8 cellular contexts compared by ENCODE assay signal in the genomic region with DNA sequence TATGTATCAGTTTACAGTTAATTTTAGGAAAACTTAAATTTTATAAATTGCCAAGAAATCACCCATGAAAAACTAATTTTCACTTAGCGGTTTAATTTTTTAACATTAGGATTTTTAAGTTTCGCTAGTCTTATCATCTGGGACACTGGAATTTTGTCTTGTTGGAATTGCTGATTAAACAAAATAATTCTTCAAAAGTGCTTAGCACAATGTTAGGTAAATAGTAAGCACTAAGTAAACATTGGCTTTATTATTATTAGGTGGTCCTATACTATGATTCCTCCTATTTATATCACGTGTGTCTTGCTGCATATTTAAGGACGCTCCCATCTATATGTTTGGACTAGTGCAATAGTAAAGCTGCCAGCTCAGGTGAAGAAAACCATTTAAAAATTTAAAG. TPM values are rescaled to one million over a fixed set of nuclear protein-coding genes. Genes with fewer than 3 reads are reported as not detected.
DNase-seq lines count a peak whose midpoint lies in the region; ATAC-seq, FAIRE-seq and TF ChIP-seq lines count a peak whose summit lies in the region.

No MANE protein-coding gene starts in this region.

- no peak overlapping the region for H2AK9ac ChIP-seq in IMR-90 (replicated peaks; ENCODE audit: low read depth, low read length, poor library complexity)

- POLR2A ChIA-PET in IMR-90 (lab: Charles Lee; ENCODE audit: unreplicated experiment): no interaction called here

- no peak overlapping the region for H3K4me3 ChIP-seq in IMR-90 (ENCODE audit: insufficient read depth, low read depth, low read length)

- TF ChIP-seq RAD21 in IMR-90 (IDR thresholded peaks at IDR 0.05; ENCODE audit: low read length): no peak

- H3K23ac ChIP-seq in IMR-90 (ENCODE audit: low read depth, low read length): no peak overlapping the region

- H3K9me1 ChIP-seq in IMR-90 (ENCODE audit: insufficient read depth, low read length): peaks cover 9% of the 10 kb centered on the region

- no peak overlapping the region for H3K4ac ChIP-seq in IMR-90 (ENCODE audit: low read depth, low read length)

- no TSS peak for BruUV-seq in IMR-90 (replicated peaks; lab: Mats Ljungman, UMichigan)

- no peaks in the 10 kb centered on the region for H4K20me1 ChIP-seq in IMR-90 (ENCODE audit: insufficient read depth, low read length)

- H3K56ac ChIP-seq in IMR-90 (ENCODE audit: extremely low read depth, insufficient read depth, low read length): no peak overlapping the region

- peak overlapping the region; percentile 36 for H3K4me3 Mint-ChIP-seq in stimulated activated naive CD8-positive, alpha-beta T cell treated with anti-CD3 and anti-CD28 coated beads, Interleukin-15, Interleukin-2, amounts not matched to agents 100 ng/mL and 50 ng/mL, for 24 hours

- TF ChIP-seq CTCF in IMR-90 (conservative IDR thresholded peaks at IDR 0.05; ENCODE audit: low read depth, low read length) (no peak), D721Med (IDR thresholded peaks at IDR 0.05; ENCODE audit: insufficient read depth, missing control alignments) (no peak)

- H2BK20ac ChIP-seq in IMR-90 (ENCODE audit: low read depth, low read length): no peak overlapping the region

- H3K4me1 Mint-ChIP-seq in stimulated activated naive CD8-positive, alpha-beta T cell treated with anti-CD3 and anti-CD28 coated beads, Interleukin-15, Interleukin-2, amounts not matched to agents 100 ng/mL and 50 ng/mL, for 24 hours (ENCODE audit: low read depth): peaks cover 56% of the 10 kb centered on the region

- peak overlapping the region; percentile 58; the same call in 1 of the 2 replicates for H3K27ac ChIP-seq in IMR-90 (ENCODE audit: insufficient read depth, low read length)
- peak overlapping the region; percentile 81 for H3K27ac ChIP-seq in epithelial cell of prostate

- no peak overlapping the region for H3K14ac ChIP-seq in IMR-90 (replicated peaks; ENCODE audit: low read depth, low read length)

- no peaks in the 10 kb centered on the region for H3K9me3 Mint-ChIP-seq in stimulated activated naive CD8-positive, alpha-beta T cell treated with anti-CD3 and anti-CD28 coated beads, Interleukin-15, Interleukin-2, amounts not matched to agents 100 ng/mL and 50 ng/mL, for 24 hours

- no peak for DNase-seq in stimulated activated naive CD8-positive, alpha-beta T cell treated with anti-CD3 and anti-CD28 coated beads, Interleukin-15, Interleukin-2, amounts not matched to agents 100 U/mL and 50 U/mL, for 24 hours
- no peak for DNase-seq in IMR-90
- no peak for DNase-seq in epithelial cell of prostate (ENCODE audit: low read depth, low spot score)
- no peak for DNase-seq in NCI-H1417 treated with DMSO at 0.1 percent for 48 hours (lab: John Stamatoyannopoulos, UW)
- no peak for DNase-seq in erythroblast (lab: John Stamatoyannopoulos, UW)
- DNase-seq in D721Med (ENCODE audit: insufficient read length, low spot score): no peak
- DNase-seq in NCI-H1092 (lab: John Stamatoyannopoulos, UW): no peak

- H3K9me3 ChIP-seq in IMR-90 (ENCODE audit: control insufficient read depth, insufficient read depth, low read length): no peaks in the 10 kb centered on the region

- in situ Hi-C loops in IMR-90 (cut with MboI; ENCODE audit: low sequenced_read_pairs): no loop called here

- WGBS in IMR-90 (ENCODE audit: extremely low coverage in 2 of 2, insufficient read length in 1 of 2), 2 experiments: no CpG with 5 or more reads among the region's 4 CpGs

- peaks cover 6 to 12% of the 10 kb centered on the region in 2 experiments; a peak in 3 of 4 replicates for H3K79me1 ChIP-seq in IMR-90 (ENCODE audit: low read depth in 1 of 2, low read length in 2 of 2)

- H4K5ac ChIP-seq in IMR-90 (ENCODE audit: low read depth, low read length): 0 out of 2 replicates have a peak overlapping the region, but pooled peaks have one; percentile 18

- peak overlapping the region; percentile 88 for H2BK5ac ChIP-seq in IMR-90 (ENCODE audit: low read depth, low read length, poor library complexity, severe bottlenecking)

- H3K27me3 Mint-ChIP-seq in stimulated activated naive CD8-positive, alpha-beta T cell treated with anti-CD3 and anti-CD28 coated beads, Interleukin-15, Interleukin-2, amounts not matched to agents 100 ng/mL and 50 ng/mL, for 24 hours: no peaks in the 10 kb centered on the region

- H3K27me3 ChIP-seq in IMR-90 (ENCODE audit: control insufficient read depth, insufficient read depth, low read length): no peaks in the 10 kb centered on the region

- CTCF ChIA-PET in IMR-90 (lab: Yijun Ruan, JAX): interaction anchor here (0.5 to 0.9 kb wide), 2 partner anchors 58 to 459 kb away, joined by 3 read pairs; no protein-coding TSS in a partner anchor

- ATAC-seq in stimulated activated naive CD8-positive, alpha-beta T cell treated with anti-CD3 and anti-CD28 coated beads, Interleukin-15, Interleukin-2, amounts not matched to agents 100 U/mL and 50 U/mL, for 24 hours: no peak
- no peak for ATAC-seq in IMR-90 (ENCODE audit: low read depth)

- H2AK5ac ChIP-seq in IMR-90 (ENCODE audit: low read depth, low read length): no peak overlapping the region

- no peak for FAIRE-seq in D721Med (lab: Jason Lieb, UNC)

- intact Hi-C loops in IMR-90 (cut with micrococcal nuclease): loop anchor here (2.0 kb wide), 1 partner anchor 55 kb away; the partner anchor contains the start of gene MAP4K3

- H3K4me2 ChIP-seq in IMR-90 (ENCODE audit: low read depth, low read length): no peak overlapping the region

- peak overlapping the region in 1 of 2 experiments; percentile 38; a peak in 1 of 4 replicates for H4K8ac ChIP-seq in IMR-90 (ENCODE audit: low read depth in 2 of 2, low read length in 2 of 2)

- H3K36me3 ChIP-seq in IMR-90 (ENCODE audit: control insufficient read depth, insufficient read depth, low read length): no peaks in the 10 kb centered on the region

- H4K91ac ChIP-seq in IMR-90 (ENCODE audit: insufficient read depth, low read depth, low read length): no peak overlapping the region

- TF ChIP-seq POLR2A in IMR-90 (IDR thresholded peaks at IDR 0.05; ENCODE audit: low read depth, low read length) (no peak), erythroblast (IDR thresholded peaks at IDR 0.05; ENCODE audit: low read length) (no peak)

- no peak overlapping the region for H2AFZ ChIP-seq in IMR-90 (replicated peaks; ENCODE audit: low read length, poor library complexity)

- H3K9ac ChIP-seq in IMR-90 (ENCODE audit: low read depth, low read length): no peak overlapping the region

- peak overlapping the region; percentile 92 for H3K27ac Mint-ChIP-seq in stimulated activated naive CD8-positive, alpha-beta T cell treated with anti-CD3 and anti-CD28 coated beads, Interleukin-15, Interleukin-2, amounts not matched to agents 100 ng/mL and 50 ng/mL, for 24 hours

- dilution Hi-C loops in IMR-90 (cut with HindIII; ENCODE audit: low sequenced_read_pairs, unreplicated experiment): no loop called here

- peaks cover 10% of the 10 kb centered on the region for H3K4me1 ChIP-seq in IMR-90 (ENCODE audit: control insufficient read depth, insufficient read depth, low read length)

- peak overlapping the region; percentile 54; the same call in 1 of the 2 replicates for H3K18ac ChIP-seq in IMR-90 (ENCODE audit: low read depth, low read length)

- peaks cover 3% of the 10 kb centered on the region for H3K36me3 Mint-ChIP-seq in stimulated activated naive CD8-positive, alpha-beta T cell treated with anti-CD3 and anti-CD28 coated beads, Interleukin-15, Interleukin-2, amounts not matched to agents 100 ng/mL and 50 ng/mL, for 24 hours (ENCODE audit: low read depth)

- H2BK15ac ChIP-seq in IMR-90 (ENCODE audit: low read depth, low read length): no peak overlapping the region

- 0 out of 2 replicates have a peak overlapping the region, but pooled peaks have one; percentile 55 for H2BK120ac ChIP-seq in IMR-90 (ENCODE audit: low read depth, low read length)

TF ChIP-seq in IMR-90, 13 proteins besides CTCF, POLR2A, EP300 and RAD21:
- no peak for TF ChIP-seq USF2 (IDR thresholded peaks at IDR 0.05; ENCODE audit: low read depth, low read length)
- no peak for TF ChIP-seq MXI1 (IDR thresholded peaks at IDR 0.05; ENCODE audit: borderline replicate concordance, low read depth, low read length)
- no peak for TF ChIP-seq MAZ (IDR thresholded peaks at IDR 0.05; ENCODE audit: borderline replicate concordance, low read depth, low read length)
- TF ChIP-seq BHLHE40 (IDR thresholded peaks at IDR 0.05; ENCODE audit: low read depth, low read length): no peak
- TF ChIP-seq MAFK (IDR thresholded peaks at IDR 0.05; ENCODE audit: low read depth, low read length): peak; percentile 90
- no peak for TF ChIP-seq ELK1 (IDR thresholded peaks at IDR 0.05; ENCODE audit: borderline replicate concordance, low read depth, low read length)

RNA-seq across cellular contexts. Expression of gene MAP4K3, which starts 54.6 kb away (rescaled TPM):
- 32.6 and 48.3 TPM in 2 replicates for total RNA-seq in IMR-90 (2012; rRNA removed)
- polyA plus RNA-seq in IMR-90 (2012; rRNA removed): 12.2 and 13.2 TPM in 2 replicates
- polyA plus RNA-seq in IMR-90 (2012; cell fraction: cytosol; rRNA removed): 2.0 and 2.7 TPM in 2 replicates
- polyA plus RNA-seq in IMR-90 (2012; cell fraction: nucleus; rRNA removed; ENCODE audit: low replicate concordance): 5.4 and 33.0 TPM in 2 replicates
